17 cellular contexts compared by ENCODE assay signal in genomic region chr1:99801584-99801983, GRCh38. TPM values are rescaled to one million over a fixed set of nuclear protein-coding genes. Genes with fewer than 3 reads are reported as not detected.
DNase-seq lines count a peak whose midpoint lies in the region; ATAC-seq and TF ChIP-seq lines count a peak whose summit lies in the region.
"Had no signal": no experiment of that assay in that cellular context is flagged by ENCODE, and none has a peak within 500 bp of the region (broad histone marks: within the 10 kb centered on the region; RNA-seq: fewer than 3 reads in every experiment).

No MANE protein-coding gene starts in this region.

- intact Hi-C loops in left colon (cut with DNase I, micrococcal nuclease) = loop anchor here in 1 of 2 donors (10.0 kb wide), 1 partner anchor 1063 kb away; no protein-coding TSS in a partner anchor
- intact Hi-C loops in mucosa of descending colon (cut with DNase I, micrococcal nuclease) = loop anchor here in 1 of 2 donors (10.0 kb wide), 1 partner anchor 653 kb away; no protein-coding TSS in a partner anchor
- intact Hi-C loops in activated T-helper 2 cell treated with anti-CD3 and anti-CD28 coated beads, Interferon-gamma antibody, Interleukin-2, Interleukin-4, amounts not matched to agents 10 μg/mL and 5 μg/mL and 100 μg/mL, durations not matched to agents 14 hours and 24 hours and 36 hours (cut with micrococcal nuclease) = loop anchor here (10.0 kb wide), 1 partner anchor 463 kb away; the partner anchor contains the start of gene RTCA

- H3K4me2 ChIP-seq in GM23338 = no peak overlapping the region
- H3K4me2 ChIP-seq: A549; BLaER1 treated with 17β-estradiol and CSF1 and Interleukin-3, amounts not matched to agents 10 nM and 100 nM had no signal

- H3K4me3 Mint-ChIP-seq in GM23338 = no peak overlapping the region
- H3K4me3 Mint-ChIP-seq in activated T-helper 2 cell treated with anti-CD3 and anti-CD28 coated beads, Interferon-gamma antibody, Interleukin-2, Interleukin-4, amounts not matched to agents 10 μg/mL and 5 μg/mL and 100 μg/mL, durations not matched to agents 14 hours and 24 hours and 36 hours (ENCODE audit: low read depth) = no peak overlapping the region
- H3K4me3 Mint-ChIP-seq: B cell; CD4-positive, alpha-beta T cell; CD8-positive, alpha-beta T cell had no signal

- H3K36me3 ChIP-seq in GM23338 (ENCODE audit: insufficient read depth) (no peaks in the 10 kb centered on the region), mucosa of descending colon (ENCODE audit: low read depth) (no peaks in the 10 kb centered on the region)
- H3K36me3 ChIP-seq: BLaER1 treated with 17β-estradiol and CSF1 and Interleukin-3, amounts not matched to agents 10 nM and 100 nM had no signal

- H3K27me3 ChIP-seq in GM23338 (ENCODE audit: insufficient read depth) = no peaks in the 10 kb centered on the region
- peaks cover 42% of the 10 kb centered on the region for H3K27me3 ChIP-seq in foreskin keratinocyte
- H3K27me3 ChIP-seq: BLaER1 treated with 17β-estradiol and CSF1 and Interleukin-3, amounts not matched to agents 10 nM and 100 nM had no signal

- no peaks in the 10 kb centered on the region for H3K36me3 Mint-ChIP-seq in GM23338 (ENCODE audit: low read depth)
- H3K36me3 Mint-ChIP-seq in activated T-helper 2 cell treated with anti-CD3 and anti-CD28 coated beads, Interferon-gamma antibody, Interleukin-2, Interleukin-4, amounts not matched to agents 10 μg/mL and 5 μg/mL and 100 μg/mL, durations not matched to agents 14 hours and 24 hours and 36 hours (ENCODE audit: low read depth) = no peaks in the 10 kb centered on the region
- H3K36me3 Mint-ChIP-seq: CD8-positive, alpha-beta T cell had no signal

- H3K9me3 Mint-ChIP-seq in GM23338 = no peaks in the 10 kb centered on the region
- no peaks in the 10 kb centered on the region for H3K9me3 Mint-ChIP-seq in activated T-helper 2 cell treated with anti-CD3 and anti-CD28 coated beads, Interferon-gamma antibody, Interleukin-2, Interleukin-4, amounts not matched to agents 10 μg/mL and 5 μg/mL and 100 μg/mL, durations not matched to agents 14 hours and 24 hours and 36 hours
- H3K9me3 Mint-ChIP-seq: CD4-positive, alpha-beta T cell; CD8-positive, alpha-beta T cell had no signal

- no peaks in the 10 kb centered on the region for H3K9me3 ChIP-seq in mucosa of descending colon
- H3K9me3 ChIP-seq: A549; BLaER1 treated with 17β-estradiol and CSF1 and Interleukin-3, amounts not matched to agents 10 nM and 100 nM; Caco-2 had no signal

- no peaks in the 10 kb centered on the region for H3K27me3 Mint-ChIP-seq in GM23338 (ENCODE audit: insufficient read depth, low read depth, poor library complexity)
- peaks cover 42% of the 10 kb centered on the region for H3K27me3 Mint-ChIP-seq in activated T-helper 2 cell treated with anti-CD3 and anti-CD28 coated beads, Interferon-gamma antibody, Interleukin-2, Interleukin-4, amounts not matched to agents 10 μg/mL and 5 μg/mL and 100 μg/mL, durations not matched to agents 14 hours and 24 hours and 36 hours (ENCODE audit: low read depth)

- no peak overlapping the region for H3K27ac ChIP-seq in GM23338 (ENCODE audit: low read depth)
- H3K27ac ChIP-seq in foreskin keratinocyte = no peak overlapping the region
- H3K27ac ChIP-seq: 22Rv1; A549; BLaER1 treated with 17β-estradiol and CSF1 and Interleukin-3, amounts not matched to agents 10 nM and 100 nM; C4-2B had no signal

- no peak overlapping the region for H3K27ac Mint-ChIP-seq in GM23338
- H3K27ac Mint-ChIP-seq in activated T-helper 2 cell treated with anti-CD3 and anti-CD28 coated beads, Interferon-gamma antibody, Interleukin-2, Interleukin-4, amounts not matched to agents 10 μg/mL and 5 μg/mL and 100 μg/mL, durations not matched to agents 14 hours and 24 hours and 36 hours = no peak overlapping the region
- H3K27ac Mint-ChIP-seq: B cell; CD4-positive, alpha-beta T cell; CD8-positive, alpha-beta T cell had no signal

- no peaks in the 10 kb centered on the region for H4K20me1 ChIP-seq in GM23338 (replicated peaks; ENCODE audit: insufficient read depth)
- H4K20me1 ChIP-seq: BLaER1 treated with 17β-estradiol and CSF1 and Interleukin-3, amounts not matched to agents 10 nM and 100 nM had no signal

- no peaks in the 10 kb centered on the region for H3K9me2 ChIP-seq in GM23338 (ENCODE audit: insufficient read depth)

- no peak overlapping the region for H3K4me3 ChIP-seq in GM23338
- no peak overlapping the region for H3K4me3 ChIP-seq in mucosa of descending colon
- H3K4me3 ChIP-seq: A549; BLaER1 treated with 17β-estradiol and CSF1 and Interleukin-3, amounts not matched to agents 10 nM and 100 nM had no signal

- ATAC-seq in GM23338 (no peak), left colon (peak; percentile 91), mucosa of descending colon (peak; percentile 68), foreskin keratinocyte (no peak)
- ATAC-seq: A549; CD8-positive, alpha-beta T cell had no signal

- H3K4me1 ChIP-seq in GM23338 (ENCODE audit: insufficient read depth) (no peaks in the 10 kb centered on the region), mucosa of descending colon (ENCODE audit: low read depth) (peaks cover 7% of the 10 kb centered on the region), foreskin keratinocyte (no peaks in the 10 kb centered on the region)
- H3K4me1 ChIP-seq: A549; BLaER1 treated with 17β-estradiol and CSF1 and Interleukin-3, amounts not matched to agents 10 nM and 100 nM; Caco-2 had no signal

- H2AFZ ChIP-seq in GM23338 = 0 out of 2 replicates have a peak overlapping the region, but pooled peaks have one; percentile 50

- H3K4me1 Mint-ChIP-seq in GM23338 = no peaks in the 10 kb centered on the region
- no peaks in the 10 kb centered on the region for H3K4me1 Mint-ChIP-seq in activated T-helper 2 cell treated with anti-CD3 and anti-CD28 coated beads, Interferon-gamma antibody, Interleukin-2, Interleukin-4, amounts not matched to agents 10 μg/mL and 5 μg/mL and 100 μg/mL, durations not matched to agents 14 hours and 24 hours and 36 hours (ENCODE audit: low read depth)

- TF ChIP-seq CTCF in GM23338 (conservative IDR thresholded peaks at IDR 0.05; ENCODE audit: low read depth in 2 of 2) (no peak), mucosa of descending colon (IDR thresholded peaks at IDR 0.05) (no peak), foreskin keratinocyte (conservative IDR thresholded peaks at IDR 0.05) (no peak)

- no peaks in the 10 kb centered on the region for H3K79me2 ChIP-seq in GM23338 (replicated peaks; ENCODE audit: insufficient read depth)

- DNase-seq in GM23338 (ENCODE audit: low spot score) (no peak), left colon (no peak), mucosa of descending colon (peak in 1 of 3 donors; percentile 14), foreskin keratinocyte (no peak)
- no peak for DNase-seq in activated T-helper 2 cell treated with anti-CD3 and anti-CD28 coated beads, Interferon-gamma antibody, Interleukin-2, Interleukin-4, amounts not matched to agents 10 μg/mL and 5 μg/mL and 100 μg/mL, durations not matched to agents 14 hours and 24 hours and 36 hours (ENCODE audit: low spot score)
- DNase-seq: AML-193; Caco-2; Calu3; CD4-positive, alpha-beta T cell; CD8-positive, alpha-beta T cell; DMS79 treated with DMSO at 0.1 percent for 48 hours; GF-D8 had no signal

- H3F3A ChIP-seq in GM23338 (replicated peaks; ENCODE audit: low read depth) = no peaks in the 10 kb centered on the region

TF ChIP-seq in GM23338, 12 proteins besides CTCF, POLR2A, EP300 and RAD21 (continues in another document):
- TF ChIP-seq, protein P1, sequence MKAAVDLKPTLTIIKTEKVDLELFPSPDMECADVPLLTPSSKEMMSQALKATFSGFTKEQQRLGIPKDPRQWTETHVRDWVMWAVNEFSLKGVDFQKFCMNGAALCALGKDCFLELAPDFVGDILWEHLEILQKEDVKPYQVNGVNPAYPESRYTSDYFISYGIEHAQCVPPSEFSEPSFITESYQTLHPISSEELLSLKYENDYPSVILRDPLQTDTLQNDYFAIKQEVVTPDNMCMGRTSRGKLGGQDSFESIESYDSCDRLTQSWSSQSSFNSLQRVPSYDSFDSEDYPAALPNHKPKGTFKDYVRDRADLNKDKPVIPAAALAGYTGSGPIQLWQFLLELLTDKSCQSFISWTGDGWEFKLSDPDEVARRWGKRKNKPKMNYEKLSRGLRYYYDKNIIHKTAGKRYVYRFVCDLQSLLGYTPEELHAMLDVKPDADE (IDR thresholded peaks at IDR 0.05) = no peak
- TF ChIP-seq EZH2phosphoT487 (IDR thresholded peaks at IDR 0.05; ENCODE audit: unreplicated experiment) = no peak

RNA-seq across cellular contexts. Expression of gene FRRS1, which starts 35.1 kb away (rescaled TPM):
- total RNA-seq in GM23338 (2014; rRNA removed; shearing (Covaris generic)) = 3.7 and 6.8 TPM in 2 replicates
- 0.09 and 0.34 TPM in 2 replicates for polyA plus RNA-seq in GM23338 (2016; fragmentation: Nextera tagmentation; extraction: Ambion mirVana)
- 10 to 100 TPM; 12.3 to 22.9 TPM for total RNA-seq in left colon
- total RNA-seq in mucosa of descending colon = 10 to 100 TPM in 2 of 3 donors, 1 to 10 TPM in 1; 8.4 to 38.0 (median 17.6) TPM
- total RNA-seq in foreskin keratinocyte = 13.0 and 13.2 TPM in 2 replicates
- 0.90 and 1.4 TPM in 2 replicates for polyA plus RNA-seq in foreskin keratinocyte
- 0.85 and 1.2 TPM in 2 replicates for total RNA-seq in activated T-helper 2 cell treated with anti-CD3 and anti-CD28 coated beads, Interferon-gamma antibody, Interleukin-2, Interleukin-4, amounts not matched to agents 10 μg/mL and 5 μg/mL and 100 μg/mL, durations not matched to agents 14 hours and 24 hours and 36 hours

RNA-seq across cellular contexts. Expression of gene AGL, which starts 48.6 kb away (rescaled TPM):
- total RNA-seq in GM23338 (2014; rRNA removed; shearing (Covaris generic)) = 22.9 and 30.6 TPM in 2 replicates
- 11.8 and 13.4 TPM in 2 replicates for polyA plus RNA-seq in GM23338 (2016; fragmentation: Nextera tagmentation; extraction: Ambion mirVana)
- 10 to 100 TPM; 27.6 to 28.4 TPM for total RNA-seq in left colon
- 10 to 100 TPM; 24.6 to 28.2 (median 27.5) TPM for total RNA-seq in mucosa of descending colon
- total RNA-seq in foreskin keratinocyte = 13.8 and 15.9 TPM in 2 replicates
- polyA plus RNA-seq in foreskin keratinocyte = 2.3 and 3.1 TPM in 2 replicates
- total RNA-seq in activated T-helper 2 cell treated with anti-CD3 and anti-CD28 coated beads, Interferon-gamma antibody, Interleukin-2, Interleukin-4, amounts not matched to agents 10 μg/mL and 5 μg/mL and 100 μg/mL, durations not matched to agents 14 hours and 24 hours and 36 hours = 13.2 and 13.8 TPM in 2 replicates

Comparison
In these comparisons a context has a peak if more than half of its experiments do, and no peak if none do; other contexts are left out.
1. ATAC-seq: peak in left colon (single experiment) and mucosa of descending colon (single experiment); none in GM23338 (single experiment) and foreskin keratinocyte (single experiment).